Comparison of ENCODE assay signal across 8 cellular contexts in genomic region chr20:24994470-24995368, GRCh38. TPM values are rescaled to one million over a fixed set of nuclear protein-coding genes. Genes with fewer than 3 reads are reported as not detected.
DNase-seq lines count a peak whose midpoint lies in the region; ATAC-seq and TF ChIP-seq lines count a peak whose summit lies in the region.

No MANE protein-coding gene starts in this region.

- no peak overlapping the region for H3K9ac ChIP-seq in OCI-LY1 (ENCODE audit: low read length)

- no peak overlapping the region for H3K4me3 ChIP-seq in OCI-LY1 (ENCODE audit: low read depth, low read length, poor library complexity, severe bottlenecking)
- H3K4me3 ChIP-seq in epithelial cell of proximal tubule (ENCODE audit: low read depth, low read length) = no peak overlapping the region
- H3K4me3 ChIP-seq in muscle layer of duodenum (ENCODE audit: low read depth in 1 of 2, low read length in 2 of 2) = peak overlapping the region; percentile 52 to 54

- no peaks in the 10 kb centered on the region for H3F3A ChIP-seq in OCI-LY1 (ENCODE audit: insufficient read depth, low read length)

- no peaks in the 10 kb centered on the region for H3K79me2 ChIP-seq in OCI-LY1 (ENCODE audit: insufficient read depth, low read length)

- H3K4me2 ChIP-seq in OCI-LY1 (ENCODE audit: low read length) = peak overlapping the region; percentile 16; the same call in 1 of the 2 replicates

- no peak for ATAC-seq in GM19467 (IDR thresholded peaks at IDR 0.05; ENCODE audit: unreplicated experiment)

- H3K36me3 ChIP-seq in OCI-LY1 (ENCODE audit: insufficient read depth, low read length) (no peaks in the 10 kb centered on the region), muscle layer of duodenum (ENCODE audit: control insufficient read depth in 1 of 2, insufficient read depth in 2 of 2, low read length in 2 of 2) (no peaks in the 10 kb centered on the region)

- H3K4me1 ChIP-seq in OCI-LY1 (ENCODE audit: insufficient read depth, low read length, severe bottlenecking) (peaks cover 39% of the 10 kb centered on the region), muscle layer of duodenum (ENCODE audit: control insufficient read depth in 1 of 2, insufficient read depth in 2 of 2, low read length in 2 of 2) (peaks cover 0 to 48% of the 10 kb centered on the region in 2 donors)

- no peaks in the 10 kb centered on the region for H3K9me3 ChIP-seq in OCI-LY1 (ENCODE audit: low read length)
- H3K9me3 ChIP-seq in muscle layer of duodenum (ENCODE audit: control insufficient read depth in 1 of 2, low read length in 2 of 2) = no peaks in the 10 kb centered on the region

- H3K27me3 ChIP-seq in OCI-LY1 (ENCODE audit: insufficient read depth, low read length) = no peaks in the 10 kb centered on the region
- no peaks in the 10 kb centered on the region for H3K27me3 ChIP-seq in muscle layer of duodenum (ENCODE audit: low read depth, low read length)

- no peaks in the 10 kb centered on the region for H4K20me1 ChIP-seq in OCI-LY1 (ENCODE audit: insufficient read depth, low read length)

- TF ChIP-seq CTCF in OCI-LY1 (IDR thresholded peaks at IDR 0.05; ENCODE audit: low read length) = peak; percentile 89
- TF ChIP-seq CTCF in epithelial cell of proximal tubule (conservative IDR thresholded peaks at IDR 0.05; ENCODE audit: low read depth, low read length) = peak; percentile 93

- H3K27ac ChIP-seq in OCI-LY1 (ENCODE audit: low read depth, low read length, poor library complexity, severe bottlenecking) (no peak overlapping the region), muscle layer of duodenum (ENCODE audit: low read length) (no peak overlapping the region)

- 0 out of 2 replicates have a peak overlapping the region, but pooled peaks have one; percentile 16 for H2AFZ ChIP-seq in OCI-LY1 (ENCODE audit: low read length)

- DNase-seq in EL (peak; percentile 76), HT-29 (ENCODE audit: low spot score) (peak; percentile 87), activated T-cell treated with anti-CD3 and anti-CD28 coated beads for 24 hours (ENCODE audit: low read depth) (peak; percentile 76), epithelial cell of proximal tubule (ENCODE audit: low read depth) (no peak)
- peak; percentile 88 for DNase-seq in stimulated activated CD8-positive, alpha-beta memory T cell treated with anti-CD3 and anti-CD28 coated beads, Interleukin-4, amount 100 ng/mL, for 48 hours

- H3K9me2 ChIP-seq in OCI-LY1 (ENCODE audit: low read depth, low read length) = no peaks in the 10 kb centered on the region

RNA-seq across cellular contexts. Expression of gene APMAP, which starts 2.2 kb away (rescaled TPM):
- 92.6 and 93.8 TPM in 2 replicates for total RNA-seq in HT-29 (2014; rRNA removed; shearing (Covaris generic))
- 94.4 and 108 TPM in 2 replicates for total RNA-seq in epithelial cell of proximal tubule

RNA-seq across cellular contexts. Expression of gene CST7, which starts 45.6 kb away (rescaled TPM):
- total RNA-seq in HT-29 (2014; rRNA removed; shearing (Covaris generic)) = not detected in 2 replicates
- total RNA-seq in epithelial cell of proximal tubule = not detected in 2 replicates

Comparison
In these comparisons a context has a peak if more than half of its experiments do, and no peak if none do; other contexts are left out.
1. H3K4me3 ChIP-seq: peak in muscle layer of duodenum (2 of 2); none in OCI-LY1 (single experiment) and epithelial cell of proximal tubule (single experiment).